Comparison of ENCODE assay signal across 19 cellular contexts in the genomic region with DNA sequence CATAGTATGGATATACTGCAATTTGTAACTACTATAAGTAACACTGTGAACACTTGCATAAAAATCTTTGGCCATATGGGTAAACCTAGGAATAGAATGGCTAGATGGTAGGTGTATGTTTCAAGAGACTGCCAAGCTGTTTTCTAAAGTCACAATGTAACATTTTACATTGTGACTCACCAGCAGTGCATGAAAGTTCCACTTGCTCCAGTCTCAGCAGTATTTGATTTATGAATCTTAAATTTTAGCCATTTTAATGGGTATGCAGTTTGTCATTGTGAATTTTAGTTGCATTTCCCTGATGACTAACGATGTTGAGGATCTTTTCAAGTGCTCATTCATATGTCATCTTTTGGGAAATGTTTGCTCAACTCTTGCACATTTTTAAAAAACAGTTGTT.
DNase-seq lines count a peak whose midpoint lies in the region; ATAC-seq and TF ChIP-seq lines count a peak whose summit lies in the region.
"Had no signal": no experiment of that assay in that cellular context is flagged by ENCODE, and none has a peak within 500 bp of the region (broad histone marks: within the 10 kb centered on the region; RNA-seq: fewer than 3 reads in every experiment).

No MANE protein-coding gene starts in this region.

- H3K4me1 ChIP-seq in skeletal muscle satellite cell (ENCODE audit: control insufficient read depth, insufficient read depth, low read length) = peaks cover 29% of the 10 kb centered on the region

- no peak overlapping the region for H3K9ac ChIP-seq in skeletal muscle satellite cell (ENCODE audit: low read depth, low read length)
- H3K9ac ChIP-seq: BLaER1 treated with 17β-estradiol and CSF1 and Interleukin-3, amounts not matched to agents 10 nM and 100 nM had no signal

- peak; percentile 54 for DNase-seq in ELR (ENCODE audit: low read depth)
- peak; percentile 36 for DNase-seq in RKO (ENCODE audit: low spot score)
- DNase-seq in fibroblast of villous mesenchyme (ENCODE audit: low read depth) = peak; percentile 57
- DNase-seq in nucleus accumbens (lab: John Stamatoyannopoulos, UW) = no peak
- DNase-seq: activated CD4-positive, alpha-beta T cell treated with anti-CD3 and anti-CD28 coated beads, Interleukin-2, amount 10 ng/mL, durations not matched to agents 7 days and 5 days; activated CD8-positive, alpha-beta memory T cell treated with anti-CD3 and anti-CD28 coated beads, Interleukin-2, amount 50 U/mL, for 48 hours; activated effector memory CD4-positive, alpha-beta T cell treated with anti-CD3 and anti-CD28 coated beads, Interleukin-2, amount 50 U/mL, for 16 hours; amygdala; DMS153; MM.1S; NCI-H1694; NCI-H446; right lobe of liver; stimulated activated CD4-positive, alpha-beta T cell treated with anti-CD3 and anti-CD28 coated beads, Interleukin-2, amount 100 ng/mL, for 48 hours; SW 1271 had no signal

- H3K36me3 ChIP-seq in skeletal muscle satellite cell (ENCODE audit: insufficient read depth, low read length) = peaks cover 17% of the 10 kb centered on the region

- TF ChIP-seq CTCF in fibroblast of villous mesenchyme (IDR thresholded peaks at IDR 0.05; ENCODE audit: insufficient read depth, low read depth, low read length) = no peak

- no peaks in the 10 kb centered on the region for H3K9me3 ChIP-seq in skeletal muscle satellite cell (replicated peaks; ENCODE audit: low read length)
- H3K9me3 ChIP-seq: BLaER1 treated with 17β-estradiol and CSF1 and Interleukin-3, amounts not matched to agents 10 nM and 100 nM; right lobe of liver had no signal

- peak overlapping the region; percentile 63 for H3K4me2 ChIP-seq in skeletal muscle satellite cell (ENCODE audit: low read length)
- H3K4me2 ChIP-seq: BLaER1 treated with 17β-estradiol and CSF1 and Interleukin-3, amounts not matched to agents 10 nM and 100 nM had no signal

- ATAC-seq in HG03342 (IDR thresholded peaks at IDR 0.05; ENCODE audit: unreplicated experiment) (no peak), HG03045 (IDR thresholded peaks at IDR 0.05; ENCODE audit: unreplicated experiment) (no peak)
- ATAC-seq: right lobe of liver had no signal

- no peak overlapping the region for H3K4me3 ChIP-seq in fibroblast of villous mesenchyme (ENCODE audit: low read depth, low read length)
- H3K4me3 ChIP-seq in skeletal muscle satellite cell (ENCODE audit: low read length) = no peak overlapping the region
- H3K4me3 ChIP-seq: BLaER1 treated with 17β-estradiol and CSF1 and Interleukin-3, amounts not matched to agents 10 nM and 100 nM; right lobe of liver had no signal

- no peaks in the 10 kb centered on the region for H3K27me3 ChIP-seq in skeletal muscle satellite cell (ENCODE audit: control insufficient read depth, insufficient read depth, low read length)
- H3K27me3 ChIP-seq: BLaER1 treated with 17β-estradiol and CSF1 and Interleukin-3, amounts not matched to agents 10 nM and 100 nM; right lobe of liver had no signal

Comparison
In these comparisons a context has a peak if more than half of its experiments do, and no peak if none do; other contexts are left out.
1. DNase-seq: peak in ELR (single experiment), RKO (single experiment) and fibroblast of villous mesenchyme (single experiment); none in nucleus accumbens (0 of 56).